9 cellular contexts compared by ENCODE assay signal in the genomic region with DNA sequence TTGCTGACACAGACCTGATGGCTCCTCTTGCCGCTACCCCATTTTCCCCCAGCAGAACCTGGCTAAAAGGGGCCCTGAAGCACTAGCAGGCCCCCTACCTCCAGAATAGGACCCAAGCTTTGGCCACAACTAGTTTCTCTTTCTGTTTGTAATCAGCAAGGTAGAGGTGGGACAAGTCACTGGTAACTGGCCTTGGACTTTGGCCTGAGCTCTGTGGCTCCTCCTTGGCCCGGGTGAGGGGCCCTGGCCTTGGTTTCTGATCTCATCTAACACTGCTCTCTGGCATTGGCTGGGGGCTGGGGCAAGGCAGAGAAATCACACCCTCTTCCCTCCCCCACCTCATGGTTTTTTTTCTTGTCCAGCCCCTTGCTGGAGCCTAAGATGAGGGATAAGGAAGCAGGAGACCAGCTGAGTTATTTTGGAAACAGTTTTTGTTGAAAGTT. TPM values are rescaled to one million over a fixed set of nuclear protein-coding genes. Genes with fewer than 3 reads are reported as not detected.
DNase-seq lines count a peak whose midpoint lies in the region; ATAC-seq and TF ChIP-seq lines count a peak whose summit lies in the region.
"Had no signal": no experiment of that assay in that cellular context is flagged by ENCODE, and none has a peak within 500 bp of the region (broad histone marks: within the 10 kb centered on the region; RNA-seq: fewer than 3 reads in every experiment).

No MANE protein-coding gene starts in this region.

- peak overlapping the region; percentile 91 for H3K4me2 ChIP-seq in Loucy (ENCODE audit: low read depth, low read length, poor library complexity, severe bottlenecking)
- peak overlapping the region; percentile 77 for H3K4me2 ChIP-seq in neural cell (ENCODE audit: low read length)

- POLR2A ChIA-PET in CD4-positive, alpha-beta memory T cell (lab: Charles Lee; ENCODE audit: partially characterized antibody), result interaction anchor here (0.8 to 8.3 kb wide), 2 partner anchors 12 to 87 kb away, joined by 3 to 301 read pairs; no protein-coding TSS in a partner anchor

- H3K9me2 ChIP-seq in Loucy (replicated peaks; ENCODE audit: low read depth, low read length) (no peaks in the 10 kb centered on the region), neural cell (ENCODE audit: insufficient read depth, low read length) (no peaks in the 10 kb centered on the region)

- TF ChIP-seq RAD21 in neural cell (conservative IDR thresholded peaks at IDR 0.05), result no peak

- H3K36me3 Mint-ChIP-seq in CD4-positive, alpha-beta memory T cell, result peaks cover 12 to 49% of the 10 kb centered on the region in 2 donors

- H3K27ac Mint-ChIP-seq in CD4-positive, alpha-beta memory T cell, result peak overlapping the region; percentile 94 to 100 (median 95)

- peak overlapping the region; percentile 97 for H3K27ac ChIP-seq in CD4-positive, alpha-beta memory T cell (ENCODE audit: low read depth, low read length)
- peak overlapping the region; percentile 78 for H3K27ac ChIP-seq in duodenal mucosa (ENCODE audit: low read depth, low read length)
- peak overlapping the region; percentile 99 for H3K27ac ChIP-seq in neural cell (ENCODE audit: low read length)

- intact Hi-C loops in CD4-positive, alpha-beta memory T cell (cut with micrococcal nuclease), result no loop called here

- peaks cover 0 to 4% of the 10 kb centered on the region in 2 donors for H3K27me3 Mint-ChIP-seq in CD4-positive, alpha-beta memory T cell

- H3K79me2 ChIP-seq in Loucy (ENCODE audit: insufficient read depth, low read length), result peaks cover 71% of the 10 kb centered on the region
- peaks cover 47% of the 10 kb centered on the region for H3K79me2 ChIP-seq in neural cell (replicated peaks; ENCODE audit: insufficient read depth, low read length)

- peaks cover 29% of the 10 kb centered on the region for H3K36me3 ChIP-seq in CD4-positive, alpha-beta memory T cell (ENCODE audit: insufficient read depth, low read length)
- H3K36me3 ChIP-seq in Loucy (ENCODE audit: insufficient read depth, low read length) (peaks cover 31% of the 10 kb centered on the region; the same call in 1 of the 2 replicates), duodenal mucosa (ENCODE audit: control insufficient read depth in 1 of 2, insufficient read depth in 2 of 2, low read length in 2 of 2) (peaks cover 17 to 29% of the 10 kb centered on the region in 2 donors), neural cell (ENCODE audit: insufficient read depth, low read length) (no peaks in the 10 kb centered on the region)

- peaks cover 0 to under 1% of the 10 kb centered on the region in 2 donors for H3K9me3 ChIP-seq in CD4-positive, alpha-beta memory T cell (ENCODE audit: control insufficient read depth in 1 of 2, low read length in 2 of 2)
- H3K9me3 ChIP-seq in Loucy (ENCODE audit: insufficient read depth, low read depth, low read length) (no peaks in the 10 kb centered on the region), duodenal mucosa (ENCODE audit: control insufficient read depth in 1 of 2, low read length in 2 of 2) (no peaks in the 10 kb centered on the region), neural cell (ENCODE audit: low read length) (no peaks in the 10 kb centered on the region)

- H3K4me3 ChIP-seq in CD4-positive, alpha-beta memory T cell (ENCODE audit: low read length in 2 of 2), result peak overlapping the region; percentile 79 to 95
- H3K4me3 ChIP-seq in Loucy (ENCODE audit: low read length, poor library complexity, severe bottlenecking) (peak overlapping the region; percentile 100), duodenal mucosa (ENCODE audit: low read depth in 1 of 2, low read length in 2 of 2) (peak overlapping the region; percentile 94 to 100), neural cell (ENCODE audit: low read length) (peak overlapping the region; percentile 81)

- H2AFZ ChIP-seq in Loucy (ENCODE audit: low read length) (no peak overlapping the region), neural cell (ENCODE audit: low read depth, low read length) (no peak overlapping the region)

- TF ChIP-seq CTCF in Loucy (conservative IDR thresholded peaks at IDR 0.05; ENCODE audit: low read length) (no peak), neural cell (IDR thresholded peaks at IDR 0.05; ENCODE audit: poor library complexity, severe bottlenecking) (no peak)

- ATAC-seq in GM19035 (IDR thresholded peaks at IDR 0.05; ENCODE audit: unreplicated experiment), result no peak

- H3K27me3 ChIP-seq in CD4-positive, alpha-beta memory T cell (ENCODE audit: insufficient read depth, low read length), result no peaks in the 10 kb centered on the region
- H3K27me3 ChIP-seq in Loucy (ENCODE audit: insufficient read depth, low read length, poor library complexity, severe bottlenecking) (peaks cover 6% of the 10 kb centered on the region), duodenal mucosa (ENCODE audit: control insufficient read depth in 1 of 2, insufficient read depth in 2 of 2, low read length in 2 of 2) (no peaks in the 10 kb centered on the region), neural cell (ENCODE audit: insufficient read depth, low read depth, low read length) (no peaks in the 10 kb centered on the region)

- H3K4me3 Mint-ChIP-seq in CD4-positive, alpha-beta memory T cell, result peak overlapping the region; percentile 96 to 99 (median 99)

- H3K9ac ChIP-seq in Loucy (ENCODE audit: low read depth, low read length, poor library complexity, severe bottlenecking) (peak overlapping the region; percentile 100), duodenal mucosa (ENCODE audit: low read depth in 1 of 2, low read length in 2 of 2) (peak overlapping the region; percentile 100), neural cell (ENCODE audit: low read length) (peak overlapping the region; percentile 98)

- H3K4me1 ChIP-seq in CD4-positive, alpha-beta memory T cell (ENCODE audit: insufficient read depth, low read length), result peaks cover 36% of the 10 kb centered on the region
- H3K4me1 ChIP-seq in Loucy (ENCODE audit: insufficient read depth, low read length, poor library complexity, severe bottlenecking), result peaks cover 35% of the 10 kb centered on the region
- H3K4me1 ChIP-seq in duodenal mucosa (ENCODE audit: control insufficient read depth in 1 of 2, insufficient read depth in 2 of 2, low read length in 2 of 2), result peaks cover 14 to 24% of the 10 kb centered on the region in 2 donors

- peaks cover 0 to 8% (median 4%) of the 10 kb centered on the region in 8 donors for H3K9me3 Mint-ChIP-seq in CD4-positive, alpha-beta memory T cell

- CTCF ChIA-PET in CD4-positive, alpha-beta memory T cell (lab: Charles Lee; ENCODE audit: partially characterized antibody), result interaction anchor here (1.2 to 7.0 kb wide), 3 partner anchors 9 to 59 kb away, joined by 3 to 77 read pairs (median 4); no protein-coding TSS in a partner anchor

- no peak for DNase-seq in CD4-positive, alpha-beta memory T cell
- DNase-seq in stimulated activated CD4-positive, alpha-beta T cell treated with anti-CD3 and anti-CD28 coated beads, Interleukin-4, amount 100 ng/mL, for 1 hour, result no peak
- DNase-seq in germinal center (ENCODE audit: low spot score), result no peak
- DNase-seq in DMS79 treated with DMSO at 0.1 percent for 48 hours (lab: John Stamatoyannopoulos, UW), result no peak

- H4K20me1 ChIP-seq in Loucy (ENCODE audit: insufficient read depth, low read length, poor library complexity, severe bottlenecking) (peaks cover 64% of the 10 kb centered on the region), neural cell (ENCODE audit: insufficient read depth) (peaks cover 41% of the 10 kb centered on the region)

- H3F3A ChIP-seq in Loucy (ENCODE audit: low read depth) (no peaks in the 10 kb centered on the region), neural cell (ENCODE audit: insufficient read depth, low read length, poor library complexity, severe bottlenecking) (no peaks in the 10 kb centered on the region)

- no peak for TF ChIP-seq EP300 in neural cell (conservative IDR thresholded peaks at IDR 0.05; ENCODE audit: poor library complexity, severe bottlenecking)

- peaks cover 12 to 62% (median 43%) of the 10 kb centered on the region in 4 donors for H3K4me1 Mint-ChIP-seq in CD4-positive, alpha-beta memory T cell

TF ChIP-seq in neural cell, 6 proteins besides CTCF, POLR2A, EP300 and RAD21 (continues in another document):
- TF ChIP-seq TAF1 (IDR thresholded peaks at IDR 0.05; ENCODE audit: low read depth), result no peak
- no peak for TF ChIP-seq EZH2 (IDR thresholded peaks at IDR 0.05; ENCODE audit: borderline replicate concordance, insufficient read depth, low read length, poor library complexity, severe bottlenecking)
- TF ChIP-seq POLR2AphosphoS5 (IDR thresholded peaks at IDR 0.05), result no peak
- TF ChIP-seq, protein P1, sequence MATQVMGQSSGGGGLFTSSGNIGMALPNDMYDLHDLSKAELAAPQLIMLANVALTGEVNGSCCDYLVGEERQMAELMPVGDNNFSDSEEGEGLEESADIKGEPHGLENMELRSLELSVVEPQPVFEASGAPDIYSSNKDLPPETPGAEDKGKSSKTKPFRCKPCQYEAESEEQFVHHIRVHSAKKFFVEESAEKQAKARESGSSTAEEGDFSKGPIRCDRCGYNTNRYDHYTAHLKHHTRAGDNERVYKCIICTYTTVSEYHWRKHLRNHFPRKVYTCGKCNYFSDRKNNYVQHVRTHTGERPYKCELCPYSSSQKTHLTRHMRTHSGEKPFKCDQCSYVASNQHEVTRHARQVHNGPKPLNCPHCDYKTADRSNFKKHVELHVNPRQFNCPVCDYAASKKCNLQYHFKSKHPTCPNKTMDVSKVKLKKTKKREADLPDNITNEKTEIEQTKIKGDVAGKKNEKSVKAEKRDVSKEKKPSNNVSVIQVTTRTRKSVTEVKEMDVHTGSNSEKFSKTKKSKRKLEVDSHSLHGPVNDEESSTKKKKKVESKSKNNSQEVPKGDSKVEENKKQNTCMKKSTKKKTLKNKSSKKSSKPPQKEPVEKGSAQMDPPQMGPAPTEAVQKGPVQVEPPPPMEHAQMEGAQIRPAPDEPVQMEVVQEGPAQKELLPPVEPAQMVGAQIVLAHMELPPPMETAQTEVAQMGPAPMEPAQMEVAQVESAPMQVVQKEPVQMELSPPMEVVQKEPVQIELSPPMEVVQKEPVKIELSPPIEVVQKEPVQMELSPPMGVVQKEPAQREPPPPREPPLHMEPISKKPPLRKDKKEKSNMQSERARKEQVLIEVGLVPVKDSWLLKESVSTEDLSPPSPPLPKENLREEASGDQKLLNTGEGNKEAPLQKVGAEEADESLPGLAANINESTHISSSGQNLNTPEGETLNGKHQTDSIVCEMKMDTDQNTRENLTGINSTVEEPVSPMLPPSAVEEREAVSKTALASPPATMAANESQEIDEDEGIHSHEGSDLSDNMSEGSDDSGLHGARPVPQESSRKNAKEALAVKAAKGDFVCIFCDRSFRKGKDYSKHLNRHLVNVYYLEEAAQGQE (IDR thresholded peaks at IDR 0.05; ENCODE audit: borderline replicate concordance), result no peak

RNA-seq across cellular contexts. Expression of a gene that starts 2.1 kb away (rescaled TPM):
- total RNA-seq in CD4-positive, alpha-beta memory T cell, result 100 to 1,000 TPM; 206 to 212 TPM
- polyA plus RNA-seq in CD4-positive, alpha-beta memory T cell, result 100 to 1,000 TPM; 169 to 176 TPM
- polyA plus RNA-seq in neural cell, result 630 and 647 TPM in 2 replicates
- 378 and 451 TPM in 2 replicates for polyA minus RNA-seq in neural cell

RNA-seq across cellular contexts. Expression of a gene that starts 21.7 kb away (rescaled TPM):
- total RNA-seq in CD4-positive, alpha-beta memory T cell, result 1 to 10 TPM; 1.0 to 1.9 TPM
- polyA plus RNA-seq in CD4-positive, alpha-beta memory T cell, result under 1 TPM; 0.11 to 0.75 TPM
- not detected in 2 replicates for polyA plus RNA-seq in neural cell
- polyA minus RNA-seq in neural cell, result not detected in 2 replicates

RNA-seq across cellular contexts. Expression of a gene that starts 32.8 kb away (rescaled TPM):
- not detected for total RNA-seq in CD4-positive, alpha-beta memory T cell
- polyA plus RNA-seq in CD4-positive, alpha-beta memory T cell, result not detected
- polyA plus RNA-seq in neural cell, result not detected in 2 replicates
- polyA minus RNA-seq in neural cell, result not detected in 2 replicates
- total RNA-seq: lung microvascular endothelial cell had no signal

RNA-seq across cellular contexts. Expression of a gene that starts 57.8 kb away (rescaled TPM):
- not detected for total RNA-seq in CD4-positive, alpha-beta memory T cell
- polyA plus RNA-seq in CD4-positive, alpha-beta memory T cell, result not detected
- polyA plus RNA-seq in neural cell, result 29.3 and 32.5 TPM in 2 replicates
- 29.4 and 40.2 TPM in 2 replicates for polyA minus RNA-seq in neural cell
